Comparison of ENCODE assay signal across 14 cellular contexts in genomic region chr6:129890164-129890563, GRCh38. TPM values are rescaled to one million over a fixed set of nuclear protein-coding genes. Genes with fewer than 3 reads are reported as not detected.
DNase-seq lines count a peak whose midpoint lies in the region; ATAC-seq, FAIRE-seq and TF ChIP-seq lines count a peak whose summit lies in the region.
"Had no signal": no experiment of that assay in that cellular context is flagged by ENCODE, and none has a peak within 500 bp of the region (broad histone marks: within the 10 kb centered on the region; RNA-seq: fewer than 3 reads in every experiment).

No MANE protein-coding gene starts in this region.

- TF ChIP-seq CTCF in MCF 10A (IDR thresholded peaks at IDR 0.05; ENCODE audit: unreplicated experiment) (no peak), breast epithelium (IDR thresholded peaks at IDR 0.05) (no peak), endothelial cell of umbilical vein (IDR thresholded peaks at IDR 0.05; ENCODE audit: extremely low read depth in 1 of 2, insufficient read depth in 1 of 2, low read depth in 1 of 2, low read length in 2 of 2) (no peak), suprapubic skin (IDR thresholded peaks at IDR 0.05) (no peak)

- peak; percentile 34 for DNase-seq in MCF 10A (ENCODE audit: unreplicated experiment)
- no peak for DNase-seq in breast epithelium (ENCODE audit: low spot score in 2 of 2)
- peak; percentile 16 for DNase-seq in OCI-M1 (lab: John Stamatoyannopoulos, UW)
- DNase-seq in endothelial cell of umbilical vein (ENCODE audit: low read depth, low spot score): peak; percentile 39
- DNase-seq in stimulated activated naive B cell treated with anti-CD40 and anti-IgM and Interleukin-4, amounts not matched to agents 10 μg/mL and 1 μg/mL and 100 μg/mL, for 72 hours: no peak
- DNase-seq in left cardiac atrium: no peak
- no peak for DNase-seq in posterior vena cava (ENCODE audit: low spot score)
- no peak for DNase-seq in suprapubic skin (ENCODE audit: low spot score in 2 of 2)
- DNase-seq: NCI-H1092 had no signal

- POLR2A ChIA-PET in MCF 10A (lab: Yijun Ruan, JAX): interaction anchor here (0.7 to 1.9 kb wide), 5 partner anchors 10 to 131 kb away, joined by 3 to 5 read pairs (median 4); no protein-coding TSS in a partner anchor
- POLR2A ChIA-PET in endothelial cell of umbilical vein (lab: Charles Lee): no interaction called here

- no peak overlapping the region for H3K9ac ChIP-seq in endothelial cell of umbilical vein (replicated peaks; ENCODE audit: extremely low read depth, insufficient read depth, low read length)

- no peaks in the 10 kb centered on the region for H3K79me2 ChIP-seq in endothelial cell of umbilical vein (ENCODE audit: control insufficient read depth, insufficient read depth, low read length)

- no peak overlapping the region for H3K4me3 Mint-ChIP-seq in MCF 10A (ENCODE audit: unreplicated experiment)
- no peak overlapping the region for H3K4me3 Mint-ChIP-seq in stimulated activated naive B cell treated with anti-CD40 and anti-IgM and Interleukin-4, amounts not matched to agents 10 μg/mL and 1 μg/mL and 100 μg/mL, for 72 hours

- H3K4me2 ChIP-seq in endothelial cell of umbilical vein (ENCODE audit: insufficient read depth, low read length): peak overlapping the region; percentile 9

- WGBS in suprapubic skin: 53% methylated on average over 2 of the region's 2 CpGs

- peaks cover 11% of the 10 kb centered on the region for H3K4me1 Mint-ChIP-seq in MCF 10A (ENCODE audit: insufficient read depth, unreplicated experiment)
- peaks cover 5 to 10% of the 10 kb centered on the region in 2 donors for H3K4me1 Mint-ChIP-seq in stimulated activated naive B cell treated with anti-CD40 and anti-IgM and Interleukin-4, amounts not matched to agents 10 μg/mL and 1 μg/mL and 100 μg/mL, for 72 hours

- H3K9me3 Mint-ChIP-seq in MCF 10A (ENCODE audit: unreplicated experiment): no peaks in the 10 kb centered on the region
- H3K9me3 Mint-ChIP-seq in stimulated activated naive B cell treated with anti-CD40 and anti-IgM and Interleukin-4, amounts not matched to agents 10 μg/mL and 1 μg/mL and 100 μg/mL, for 72 hours: no peaks in the 10 kb centered on the region

- no peaks in the 10 kb centered on the region for H3K9me3 ChIP-seq in breast epithelium
- H3K9me3 ChIP-seq in endothelial cell of umbilical vein (replicated peaks; ENCODE audit: control insufficient read depth, insufficient read depth, low read length): no peaks in the 10 kb centered on the region
- no peaks in the 10 kb centered on the region for H3K9me3 ChIP-seq in suprapubic skin
- H3K9me3 ChIP-seq: ascending aorta had no signal

- TF ChIP-seq EP300 in suprapubic skin (IDR thresholded peaks at IDR 0.05): no peak

- BruUV-seq in MCF 10A (replicated peaks; lab: Mats Ljungman, UMichigan) (no TSS peak), endothelial cell of umbilical vein (replicated peaks; lab: Mats Ljungman, UMichigan) (no TSS peak)

- H3K36me3 ChIP-seq in breast epithelium: no peaks in the 10 kb centered on the region
- no peaks in the 10 kb centered on the region for H3K36me3 ChIP-seq in endothelial cell of umbilical vein (ENCODE audit: control insufficient read depth in 2 of 2, extremely low read depth in 1 of 2, insufficient read depth in 2 of 2, low read length in 2 of 2)
- H3K36me3 ChIP-seq in suprapubic skin: no peaks in the 10 kb centered on the region
- H3K36me3 ChIP-seq: ascending aorta had no signal

- H3K27ac Mint-ChIP-seq in MCF 10A (ENCODE audit: low read depth, unreplicated experiment): peak overlapping the region; percentile 89
- H3K27ac Mint-ChIP-seq in stimulated activated naive B cell treated with anti-CD40 and anti-IgM and Interleukin-4, amounts not matched to agents 10 μg/mL and 1 μg/mL and 100 μg/mL, for 72 hours: no peak overlapping the region

- no peak overlapping the region for H3K4me3 ChIP-seq in breast epithelium
- H3K4me3 ChIP-seq in endothelial cell of umbilical vein (replicated peaks in 1 of 3; ENCODE audit: insufficient read depth in 1 of 3, low read depth in 1 of 3, low read length in 3 of 3): no peak overlapping the region
- no peak overlapping the region for H3K4me3 ChIP-seq in suprapubic skin
- H3K4me3 ChIP-seq: ascending aorta had no signal

- no peaks in the 10 kb centered on the region for H3K9me1 ChIP-seq in endothelial cell of umbilical vein (replicated peaks; ENCODE audit: control insufficient read depth, extremely low read depth, insufficient read depth, low read length)

- H3K4me1 ChIP-seq in breast epithelium (no peaks in the 10 kb centered on the region), endothelial cell of umbilical vein (ENCODE audit: control insufficient read depth, extremely low read depth, insufficient read depth, low read length) (peaks cover 18% of the 10 kb centered on the region), suprapubic skin (no peaks in the 10 kb centered on the region)
- H3K4me1 ChIP-seq: ascending aorta had no signal

- dilution Hi-C loops in endothelial cell of umbilical vein (cut with MboI; ENCODE audit: extremely low pct_ligation_motif_present, low sequenced_read_pairs): no loop called here

- H3K27me3 ChIP-seq in breast epithelium (no peaks in the 10 kb centered on the region), endothelial cell of umbilical vein (ENCODE audit: control insufficient read depth in 2 of 2, insufficient read depth in 2 of 2, low read length in 2 of 2) (no peaks in the 10 kb centered on the region), suprapubic skin (no peaks in the 10 kb centered on the region)
- H3K27me3 ChIP-seq: ascending aorta had no signal

- no peaks in the 10 kb centered on the region for H4K20me1 ChIP-seq in endothelial cell of umbilical vein (replicated peaks; ENCODE audit: control insufficient read depth, extremely low read depth, insufficient read depth, low read length)

- CTCF ChIA-PET in MCF 10A (lab: Yijun Ruan, JAX) (interaction anchor here (0.5 to 2.6 kb wide), 15 partner anchors 11 to 1237 kb away, joined by 3 to 13 read pairs (median 3); no protein-coding TSS in a partner anchor), endothelial cell of umbilical vein (lab: Charles Lee) (interaction anchor here (0.8 to 2.6 kb wide), 12 partner anchors 10 to 391 kb away, joined by 3 to 21 read pairs (median 4); no protein-coding TSS in a partner anchor)

- TF ChIP-seq POLR2A in breast epithelium (IDR thresholded peaks at IDR 0.05) (no peak), endothelial cell of umbilical vein (IDR thresholded peaks at IDR 0.05; ENCODE audit: low read depth, low read length) (no peak), suprapubic skin (IDR thresholded peaks at IDR 0.05) (no peak)

- intact Hi-C loops in MCF 10A (cut with micrococcal nuclease) (no loop called here), breast epithelium (cut with DNase I; ENCODE audit: low total_unique reads) (no loop called here), endothelial cell of umbilical vein (cut with micrococcal nuclease) (loop anchor here (5.0 kb wide), 1 partner anchor 393 kb away; no protein-coding TSS in a partner anchor), left cardiac atrium (cut with DNase I) (no loop called here), posterior vena cava (cut with DNase I) (no loop called here)

- ATAC-seq in stimulated activated naive B cell treated with anti-CD40 and anti-IgM and Interleukin-4, amounts not matched to agents 10 μg/mL and 1 μg/mL and 100 μg/mL, for 72 hours (replicated peaks): peak; percentile 31 to 42
- ATAC-seq in left cardiac atrium: no peak

- H3K27me3 Mint-ChIP-seq in MCF 10A (ENCODE audit: insufficient read depth, unreplicated experiment): no peaks in the 10 kb centered on the region
- no peaks in the 10 kb centered on the region for H3K27me3 Mint-ChIP-seq in stimulated activated naive B cell treated with anti-CD40 and anti-IgM and Interleukin-4, amounts not matched to agents 10 μg/mL and 1 μg/mL and 100 μg/mL, for 72 hours

- peak overlapping the region; percentile 80 for H2AFZ ChIP-seq in endothelial cell of umbilical vein (ENCODE audit: low read depth, low read length)

- FAIRE-seq in endothelial cell of umbilical vein (lab: Jason Lieb, UNC): peak; percentile 80
- FAIRE-seq: GM12891 had no signal

- no peaks in the 10 kb centered on the region for H3K36me3 Mint-ChIP-seq in MCF 10A (ENCODE audit: insufficient read depth, unreplicated experiment)
- H3K36me3 Mint-ChIP-seq in stimulated activated naive B cell treated with anti-CD40 and anti-IgM and Interleukin-4, amounts not matched to agents 10 μg/mL and 1 μg/mL and 100 μg/mL, for 72 hours: no peaks in the 10 kb centered on the region

- no peak overlapping the region for H3K27ac ChIP-seq in breast epithelium
- peak overlapping the region; percentile 35 for H3K27ac ChIP-seq in endothelial cell of umbilical vein (ENCODE audit: insufficient read depth, low read depth, low read length)
- no peak overlapping the region for H3K27ac ChIP-seq in suprapubic skin
- H3K27ac ChIP-seq: ascending aorta, C4-2B had no signal

TF ChIP-seq in endothelial cell of umbilical vein, 7 proteins besides CTCF, POLR2A, EP300 and RAD21:
- TF ChIP-seq FOS (IDR thresholded peaks at IDR 0.05; ENCODE audit: borderline replicate concordance, insufficient read depth, low read length) (no peak), JUN (IDR thresholded peaks at IDR 0.05; ENCODE audit: borderline replicate concordance, insufficient read depth, insufficient read length, low read depth) (peak; percentile 26)

RNA-seq across cellular contexts. Expression of gene TMEM244, which starts 29.0 kb away (rescaled TPM):
- total RNA-seq in MCF 10A (2022) (not detected in 2 replicates), breast epithelium (not detected), endothelial cell of umbilical vein (not detected in 2 replicates), left cardiac atrium (not detected), posterior vena cava (not detected), suprapubic skin (not detected)
- polyA plus RNA-seq in endothelial cell of umbilical vein: not detected in 2 replicates
- polyA plus RNA-seq in endothelial cell of umbilical vein (2011; cell fraction: cytosol; rRNA removed): not detected in 2 replicates
- polyA plus RNA-seq in endothelial cell of umbilical vein (2011; cell fraction: nucleus; rRNA removed): not detected in 2 replicates
- polyA plus RNA-seq in endothelial cell of umbilical vein (2012): not detected in 2 replicates
- not detected in 2 replicates for polyA minus RNA-seq in endothelial cell of umbilical vein
- not detected for polyA minus RNA-seq in endothelial cell of umbilical vein (2011; cell fraction: cytosol; rRNA and poly(A)+ RNA removed)
- not detected in 2 replicates for polyA minus RNA-seq in endothelial cell of umbilical vein (2011; cell fraction: nucleus; rRNA and poly(A)+ RNA removed)
- total RNA-seq: ascending aorta, mucosa of gallbladder, subcutaneous adipose tissue had no signal

Comparison
In these comparisons a context has a peak if more than half of its experiments do, and no peak if none do; other contexts are left out.
1. DNase-seq: peak in MCF 10A (single experiment), OCI-M1 (single experiment) and endothelial cell of umbilical vein (single experiment); none in breast epithelium (0 of 2), stimulated activated naive B cell treated with anti-CD40 and anti-IgM and Interleukin-4, amounts not matched to agents 10 μg/mL and 1 μg/mL and 100 μg/mL, for 72 hours (single experiment), left cardiac atrium (single experiment), posterior vena cava (single experiment) and suprapubic skin (0 of 2).
2. ATAC-seq: peak in stimulated activated naive B cell treated with anti-CD40 and anti-IgM and Interleukin-4, amounts not matched to agents 10 μg/mL and 1 μg/mL and 100 μg/mL, for 72 hours (2 of 2); none in left cardiac atrium (0 of 2).